10 cellular contexts compared by ENCODE assay signal in genomic region chr15:99485153-99485947, GRCh38.
DNase-seq lines count a peak whose midpoint lies in the region; FAIRE-seq and TF ChIP-seq lines count a peak whose summit lies in the region.
"Had no signal": no experiment of that assay in that cellular context is flagged by ENCODE, and none has a peak within 500 bp of the region (broad histone marks: within the 10 kb centered on the region; RNA-seq: fewer than 3 reads in every experiment).

No MANE protein-coding gene starts in this region.

- no peaks in the 10 kb centered on the region for H3K9me3 ChIP-seq in HUES6 (ENCODE audit: control insufficient read depth, insufficient read depth, low read depth, low read length)

- 0 out of 2 replicates have a peak overlapping the region, but pooled peaks have one; percentile 58 for H3K4me3 ChIP-seq in HUES6 (ENCODE audit: low read depth, low read length)
- H3K4me3 ChIP-seq in dorsolateral prefrontal cortex, result peak overlapping the region in 1 of 59 donors; percentile 61

- no peak for TF ChIP-seq CTCF in CD14-positive monocyte (IDR thresholded peaks at IDR 0.05)
- no peak for TF ChIP-seq CTCF in dorsolateral prefrontal cortex (IDR thresholded peaks at IDR 0.05 in 54 of 56, conservative IDR thresholded peaks at IDR 0.05 in 2 of 56; ENCODE audit: low read depth in 1 of 56, partially characterized antibody in 56 of 56)
- no peak for TF ChIP-seq CTCF in nephron (IDR thresholded peaks at IDR 0.05; ENCODE audit: unreplicated experiment in 3 of 3)

- H3K27me3 ChIP-seq in HUES6 (ENCODE audit: control insufficient read depth, insufficient read depth, low read length) (peaks cover 10% of the 10 kb centered on the region), dorsolateral prefrontal cortex (no peaks in the 10 kb centered on the region)

- H3K27me3 Mint-ChIP-seq in CD14-positive monocyte (ENCODE audit: low read depth in 3 of 3), result peaks cover 2 to 17% (median 15%) of the 10 kb centered on the region in 3 donors
- H3K27me3 Mint-ChIP-seq in nephron (ENCODE audit: low read depth), result peaks cover 16% of the 10 kb centered on the region

- no peak overlapping the region for H3K27ac ChIP-seq in HUES6 (ENCODE audit: low read depth, low read length)
- peak overlapping the region in 41 of 59 donors; percentile 21 to 87 (median 68) for H3K27ac ChIP-seq in dorsolateral prefrontal cortex

- H3K4me1 ChIP-seq in HUES6 (ENCODE audit: control insufficient read depth, insufficient read depth, low read length), result peaks cover 20% of the 10 kb centered on the region

- intact Hi-C loops in CD14-positive monocyte (cut with micrococcal nuclease) (no loop called here), dorsolateral prefrontal cortex (cut with DNase I) (loop anchor here in 1 of 2 donors (10.0 kb wide), 1 partner anchor 61 kb away; no protein-coding TSS in a partner anchor)

- H3K27ac Mint-ChIP-seq in CD14-positive monocyte (peak overlapping the region; percentile 65 to 89 (median 71)), nephron (peak overlapping the region in 2 of 3 experiments; percentile 13 to 52)

- no peak overlapping the region for H3K9ac ChIP-seq in HUES6 (ENCODE audit: low read length)

- H3K36me3 ChIP-seq in HUES6 (ENCODE audit: control insufficient read depth, insufficient read depth, low read length), result no peaks in the 10 kb centered on the region

- H3K4me1 Mint-ChIP-seq in CD14-positive monocyte (peaks cover 40% of the 10 kb centered on the region), nephron (peaks cover 22% of the 10 kb centered on the region)

- H3K4me3 Mint-ChIP-seq in CD14-positive monocyte (peak overlapping the region; percentile 77 to 89), nephron (peak overlapping the region; percentile 65 to 80 (median 77))

- H3K36me3 Mint-ChIP-seq in CD14-positive monocyte (no peaks in the 10 kb centered on the region), nephron (ENCODE audit: low read depth) (no peaks in the 10 kb centered on the region)

- DNase-seq in CD14-positive monocyte (ENCODE audit: low spot score) (no peak), dorsolateral prefrontal cortex (no peak), superior temporal gyrus (ENCODE audit: extremely low spot score) (no peak), kidney tubule cell (ENCODE audit: low spot score) (no peak), RCC 7860 (ENCODE audit: low spot score) (no peak), NCI-H187 (lab: John Stamatoyannopoulos, UW) (no peak)
- DNase-seq: NCI-H526 treated with DMSO at 0.1 percent for 48 hours; stimulated activated CD4-positive, alpha-beta T cell treated with anti-CD3 and anti-CD28 coated beads, Interleukin-4, amount 100 ng/mL, for 4 hours had no signal

- FAIRE-seq in RCC 7860 (lab: Jason Lieb, UNC), result no peak

- H3K9me3 Mint-ChIP-seq in CD14-positive monocyte, result no peaks in the 10 kb centered on the region
- peaks cover 9% of the 10 kb centered on the region for H3K9me3 Mint-ChIP-seq in nephron
